In the genomic region with DNA sequence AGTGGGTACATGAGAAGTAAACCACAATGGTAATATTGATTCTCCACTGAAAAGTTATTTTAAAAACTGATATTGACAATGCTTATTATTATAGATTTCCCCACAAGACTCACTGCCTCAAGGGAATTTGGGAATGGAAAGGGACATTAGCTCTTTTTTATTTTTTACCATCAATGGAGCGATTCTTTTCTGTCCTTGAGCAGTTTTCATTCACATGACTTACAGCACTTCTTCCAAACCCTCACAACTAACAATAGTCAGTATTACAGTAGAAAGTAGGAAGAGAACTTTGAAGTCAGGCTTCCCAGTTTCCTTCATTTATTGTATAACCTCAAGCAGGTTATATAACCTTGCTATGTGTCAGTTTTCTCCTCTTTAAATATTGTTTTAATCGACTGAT, we compare ENCODE assay signal across 8 cellular contexts. TPM values are rescaled to one million over a fixed set of nuclear protein-coding genes. Genes with fewer than 3 reads are reported as not detected.
"Had no signal": no experiment of that assay in that cellular context is flagged by ENCODE, and none has a peak within 500 bp of the region (broad histone marks: within the 10 kb centered on the region; RNA-seq: fewer than 3 reads in every experiment).

No MANE protein-coding gene starts in this region.

- H3K27ac Mint-ChIP-seq: IgD-negative memory B cell had no signal

- H3K9ac ChIP-seq: KMS-11 had no signal

- H3K4me3 Mint-ChIP-seq: IgD-negative memory B cell had no signal

- DNase-seq: IMR-90, KBM-7, KG1 had no signal

- H3K4me2 ChIP-seq: KMS-11 had no signal

- H3K36me3 Mint-ChIP-seq: IgD-negative memory B cell had no signal

- H3K27ac ChIP-seq: HL-60, KMS-11 had no signal

RNA-seq across cellular contexts. Expression of a gene that starts 4.3 kb away (rescaled TPM):
- total RNA-seq: HepG2, HT-29, IMR-90 had no signal
- polyA plus RNA-seq: HepG2, IgD-negative memory B cell, IMR-90 had no signal
